12 cellular contexts compared by ENCODE assay signal in genomic region chr17:2608350-2608913, GRCh38.
"Had no signal": no experiment of that assay in that cellular context is flagged by ENCODE, and none has a peak within 500 bp of the region (broad histone marks: within the 10 kb centered on the region; RNA-seq: fewer than 3 reads in every experiment).

No MANE protein-coding gene starts in this region.

- H3K9me3 ChIP-seq: esophagus squamous epithelium, sigmoid colon had no signal

- H3K4me3 Mint-ChIP-seq: neural crest cell had no signal

- DNase-seq: activated CD4-positive, alpha-beta T cell treated with anti-CD3 and anti-CD28 coated beads, Interleukin-2, amount 50 U/mL, for 1 hour; activated naive CD4-positive, alpha-beta T cell treated with Interleukin-2 at 50 U/mL for 16 hours; activated T-cell treated with anti-CD3 and anti-CD28 coated beads for 4 hours; esophagus squamous epithelium; glutamatergic neuron; hypothalamus; mesendoderm; sigmoid colon; stimulated activated CD4-positive, alpha-beta T cell treated with anti-CD3 and anti-CD28 coated beads, Interleukin-12 subunit alpha, Interleukin-12 subunit beta, amount 100 ng/mL, for 4 hours; stimulated activated CD4-positive, alpha-beta T cell treated with anti-CD3 and anti-CD28 coated beads, Interleukin-2, amount 100 ng/mL, for 24 hours had no signal

- H3K27ac ChIP-seq: esophagus squamous epithelium, sigmoid colon had no signal

- H3K27me3 ChIP-seq: esophagus squamous epithelium, sigmoid colon had no signal

- H3K4me3 ChIP-seq: esophagus squamous epithelium, sigmoid colon had no signal

- ATAC-seq: activated CD4-positive, CD25-positive, alpha-beta regulatory T cell treated with anti-CD3 and anti-CD28 coated beads, Interleukin-2, amount 50 U/mL, for 24 hours had no signal

- H3K36me3 ChIP-seq: sigmoid colon had no signal

- H3K9me3 Mint-ChIP-seq: neural crest cell had no signal
